In genomic region chr22:20129747-20130014, GRCh38 we compare ENCODE assay signal across 1 cellular context.
TF ChIP-seq lines count a peak whose summit lies in the region.

No MANE protein-coding gene starts in this region.

TF ChIP-seq in HCT116, 20 proteins besides CTCF, POLR2A, EP300 and RAD21:
- TF ChIP-seq CBX3 (IDR thresholded peaks at IDR 0.05; ENCODE audit: low read depth) (no peak), SP1 (IDR thresholded peaks at IDR 0.05; ENCODE audit: low read depth) (no peak), MAX (IDR thresholded peaks at IDR 0.05) (no peak), CEBPB (IDR thresholded peaks at IDR 0.05; ENCODE audit: low read depth) (no peak), REST (IDR thresholded peaks at IDR 0.05; ENCODE audit: low read depth) (no peak), JUND (IDR thresholded peaks at IDR 0.05) (no peak), EZH2 (IDR thresholded peaks at IDR 0.05) (no peak), TCF7L2 (IDR thresholded peaks at IDR 0.05; ENCODE audit: borderline replicate concordance, extremely low read depth, insufficient read depth, insufficient read length) (no peak), POLR2AphosphoS5 (IDR thresholded peaks at IDR 0.05; ENCODE audit: low read depth, low read length) (no peak)
